Comparison of ENCODE assay signal across 20 cellular contexts in the genomic region with DNA sequence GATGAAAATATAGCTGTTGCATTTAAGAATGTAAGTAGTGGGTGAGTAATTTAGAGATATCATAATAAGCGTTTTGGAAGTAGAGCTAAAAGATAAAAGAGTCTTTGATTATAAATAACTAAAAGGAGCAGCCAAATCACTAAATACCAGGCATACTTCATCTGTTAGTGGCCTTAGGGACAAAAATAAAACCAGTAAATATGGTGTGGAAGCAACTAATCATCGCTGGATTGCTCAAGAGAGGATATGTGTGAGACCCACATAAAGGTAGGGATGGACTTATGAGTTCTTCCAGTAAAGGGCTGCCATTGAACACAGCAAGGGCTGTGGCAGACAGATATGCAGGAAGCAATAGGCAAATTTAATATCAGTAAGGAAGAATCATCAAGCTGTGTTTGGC.
"Had no signal": no experiment of that assay in that cellular context is flagged by ENCODE, and none has a peak within 500 bp of the region (broad histone marks: within the 10 kb centered on the region; RNA-seq: fewer than 3 reads in every experiment).

No MANE protein-coding gene starts in this region.

- H3K36me3 Mint-ChIP-seq: activated naive CD4-positive, alpha-beta T cell treated with anti-CD3 and anti-CD28 coated beads, Interleukin-2, amount 50 U/mL, for 72 hours had no signal

- H3K4me3 ChIP-seq: cardiac muscle cell, Peyer's patch had no signal

- H3K27me3 ChIP-seq: brain microvascular endothelial cell, cardiac muscle cell, Peyer's patch had no signal

- DNase-seq: activated CD4-positive, alpha-beta T cell treated with anti-CD3 and anti-CD28 coated beads for 4 hours; activated CD8-positive, alpha-beta memory T cell treated with anti-CD3 and anti-CD28 coated beads, Interleukin-2, amount 50 U/mL, for 4 hours; activated CD8-positive, alpha-beta T cell treated with anti-CD3 and anti-CD28 coated beads for 36 hours; activated naive CD8-positive, alpha-beta T cell treated with anti-CD3 and anti-CD28 coated beads, Interleukin-2, amount 50 U/mL, for 24 hours; amygdala; brain microvascular endothelial cell; KG1; NCI-H1048; NCI-H146; NCI-H187 treated with DMSO at 0.1 percent for 48 hours; NCI-H2081 treated with DMSO at 0.1 percent for 48 hours; NCI-H446; NCI-H524; Peyer's patch; SHP77 treated with DMSO at 0.1 percent for 48 hours had no signal

- H3K27ac ChIP-seq: brain microvascular endothelial cell, cardiac muscle cell, Peyer's patch, RWPE1 had no signal

- H3K4me3 Mint-ChIP-seq: activated CD8-positive, alpha-beta T cell treated with anti-CD3 and anti-CD28 coated beads for 36 hours; activated naive CD8-positive, alpha-beta T cell treated with anti-CD3 and anti-CD28 coated beads, Interleukin-2, amount 50 U/mL, for 24 hours; T-helper 1 cell treated with Interleukin-12 subunit alpha and Interleukin-12 subunit beta and Interleukin-4 antibody, amounts not matched to agents 30 μg/mL and 1 μg/mL, for 36 hours had no signal

- H3K4me1 ChIP-seq: Peyer's patch had no signal

- H3K36me3 ChIP-seq: brain microvascular endothelial cell, cardiac muscle cell, Peyer's patch had no signal

- H3K9me3 Mint-ChIP-seq: activated CD8-positive, alpha-beta T cell treated with anti-CD3 and anti-CD28 coated beads for 36 hours; activated naive CD4-positive, alpha-beta T cell treated with anti-CD3 and anti-CD28 coated beads, Interleukin-2, amount 50 U/mL, for 72 hours; activated naive CD8-positive, alpha-beta T cell treated with anti-CD3 and anti-CD28 coated beads, Interleukin-2, amount 50 U/mL, for 24 hours; T-helper 1 cell treated with Interleukin-12 subunit alpha and Interleukin-12 subunit beta and Interleukin-4 antibody, amounts not matched to agents 30 μg/mL and 1 μg/mL, for 36 hours had no signal

- H3K4me1 Mint-ChIP-seq: activated naive CD8-positive, alpha-beta T cell treated with anti-CD3 and anti-CD28 coated beads, Interleukin-2, amount 50 U/mL, for 24 hours had no signal

- H3K9me3 ChIP-seq: Peyer's patch had no signal

- ATAC-seq: activated CD4-positive, CD25-positive, alpha-beta regulatory T cell treated with anti-CD3 and anti-CD28 coated beads, Interleukin-2, amount 50 U/mL, for 24 hours; activated CD8-positive, alpha-beta T cell treated with anti-CD3 and anti-CD28 coated beads for 36 hours; activated naive CD4-positive, alpha-beta T cell treated with anti-CD3 and anti-CD28 coated beads, Interleukin-2, amount 50 U/mL, for 72 hours; activated naive CD8-positive, alpha-beta T cell treated with anti-CD3 and anti-CD28 coated beads, Interleukin-2, amount 50 U/mL, for 24 hours had no signal

- H3K27ac Mint-ChIP-seq: activated CD8-positive, alpha-beta T cell treated with anti-CD3 and anti-CD28 coated beads for 36 hours; activated naive CD4-positive, alpha-beta T cell treated with anti-CD3 and anti-CD28 coated beads, Interleukin-2, amount 50 U/mL, for 72 hours; activated naive CD8-positive, alpha-beta T cell treated with anti-CD3 and anti-CD28 coated beads, Interleukin-2, amount 50 U/mL, for 24 hours; T-helper 1 cell treated with Interleukin-12 subunit alpha and Interleukin-12 subunit beta and Interleukin-4 antibody, amounts not matched to agents 30 μg/mL and 1 μg/mL, for 36 hours had no signal

- H3K27me3 Mint-ChIP-seq: activated CD8-positive, alpha-beta T cell treated with anti-CD3 and anti-CD28 coated beads for 36 hours; activated naive CD8-positive, alpha-beta T cell treated with anti-CD3 and anti-CD28 coated beads, Interleukin-2, amount 50 U/mL, for 24 hours had no signal
